Comparison of ENCODE assay signal across 21 cellular contexts in genomic region chr4:53013873-53014272, GRCh38.
"Had no signal": no experiment of that assay in that cellular context is flagged by ENCODE, and none has a peak within 500 bp of the region (broad histone marks: within the 10 kb centered on the region; RNA-seq: fewer than 3 reads in every experiment).

No MANE protein-coding gene starts in this region.

- H3K9me3 ChIP-seq: body of pancreas, lower lobe of right lung, neutrophil, ovary, psoas muscle, right atrium auricular region, spleen, tibial artery had no signal

- H3K4me3 ChIP-seq: body of pancreas, cardiac muscle cell, lower lobe of right lung, ovary, psoas muscle, right atrium auricular region, spleen, tibial artery had no signal

- H3K36me3 ChIP-seq: cardiac muscle cell, lower lobe of right lung, neutrophil, ovary, right atrium auricular region, spleen, tibial artery, WERI-Rb-1 had no signal

- DNase-seq: activated CD4-positive, CD25-positive, alpha-beta regulatory T cell treated with anti-CD3 and anti-CD28 coated beads, Interleukin-2, amount 50 U/mL, for 72 hours; activated gamma-delta T cell treated with Interleukin-2 at 50 U/mL for 16 hours; activated T-cell treated with anti-CD3 and anti-CD28 coated beads, Interleukin-2, amount 50 U/mL, for 1 hour; amygdala; cortex of kidney; kidney; lower lobe of right lung; naive thymus-derived CD8-positive, alpha-beta T cell; ovary; psoas muscle; spleen; stimulated activated CD4-positive, alpha-beta T cell treated with anti-CD3 and anti-CD28 coated beads, Interleukin-4, amount 100 ng/mL, for 1 hour; stimulated activated naive CD4-positive, alpha-beta T cell; substantia nigra; T-helper 1 cell; tibial artery; WERI-Rb-1 had no signal

- ATAC-seq: body of pancreas; lower lobe of right lung; naive thymus-derived CD8-positive, alpha-beta T cell had no signal

- H3K27me3 ChIP-seq: body of pancreas, cardiac muscle cell, neutrophil, ovary, right atrium auricular region, spleen, tibial artery had no signal

- H3K27ac ChIP-seq: lower lobe of right lung, neutrophil, psoas muscle, tibial artery, WERI-Rb-1 had no signal
